In genomic region chr11:47918370-47918690, GRCh38 we compare ENCODE assay signal across 1 cellular context.
TF ChIP-seq lines count a peak whose summit lies in the region.

No MANE protein-coding gene starts in this region.

TF ChIP-seq in GM23338, 12 proteins besides CTCF, POLR2A, EP300 and RAD21 (continued from another document):
- no peak for TF ChIP-seq REST (IDR thresholded peaks at IDR 0.05; ENCODE audit: unreplicated experiment)
